Comparison of ENCODE assay signal across 20 cellular contexts in genomic region chr17:4782652-4783051, GRCh38. TPM values are rescaled to one million over a fixed set of nuclear protein-coding genes. Genes with fewer than 3 reads are reported as not detected.
A peak's percentile ranks its signal among the peaks of the same experiment; 100 is the strongest.
DNase-seq lines count a peak whose midpoint lies in the region; ATAC-seq and TF ChIP-seq lines count a peak whose summit lies in the region.
"Had no signal": no experiment of that assay in that cellular context is flagged by ENCODE, and none has a peak within 500 bp of the region (broad histone marks: within the 10 kb centered on the region; RNA-seq: fewer than 3 reads in every experiment).

No MANE protein-coding gene starts in this region.

- H3K4me1 Mint-ChIP-seq in activated CD4-positive, alpha-beta T cell treated with anti-CD3 and anti-CD28 coated beads, Interleukin-2, amount 10 ng/mL, durations not matched to agents 7 days and 5 days = peaks cover 25% of the 10 kb centered on the region
- peaks cover 24% of the 10 kb centered on the region for H3K4me1 Mint-ChIP-seq in activated CD4-positive, alpha-beta memory T cell treated with anti-CD3 and anti-CD28 coated beads, Interleukin-2, amount 10 ng/mL, durations not matched to agents 7 days and 5 days
- peaks cover 3% of the 10 kb centered on the region for H3K4me1 Mint-ChIP-seq in neural progenitor cell

- H3K9me3 ChIP-seq in neural progenitor cell (ENCODE audit: low read depth) = no peaks in the 10 kb centered on the region
- H3K9me3 ChIP-seq: Caco-2, pancreas had no signal

- peaks cover 61% of the 10 kb centered on the region for H3K27me3 ChIP-seq in neural progenitor cell

- H3K4me3 Mint-ChIP-seq in activated CD4-positive, alpha-beta T cell treated with anti-CD3 and anti-CD28 coated beads, Interleukin-2, amount 10 ng/mL, durations not matched to agents 7 days and 5 days = no peak overlapping the region
- H3K4me3 Mint-ChIP-seq in activated CD4-positive, alpha-beta memory T cell treated with anti-CD3 and anti-CD28 coated beads, Interleukin-2, amount 10 ng/mL, durations not matched to agents 7 days and 5 days = no peak overlapping the region
- no peak overlapping the region for H3K4me3 Mint-ChIP-seq in neural progenitor cell
- H3K4me3 Mint-ChIP-seq: stimulated activated naive CD8-positive, alpha-beta T cell treated with anti-CD3 and anti-CD28 coated beads, Interleukin-15, Interleukin-2, amounts not matched to agents 100 ng/mL and 50 ng/mL, for 24 hours had no signal

- H3K4me3 ChIP-seq in neural progenitor cell = no peak overlapping the region
- H3K4me3 ChIP-seq: cardiac muscle cell, pancreas, PC-9 had no signal

- H3K9ac ChIP-seq in neural progenitor cell = no peak overlapping the region

- H3K27ac Mint-ChIP-seq in activated CD4-positive, alpha-beta T cell treated with anti-CD3 and anti-CD28 coated beads, Interleukin-2, amount 10 ng/mL, durations not matched to agents 7 days and 5 days = no peak overlapping the region
- no peak overlapping the region for H3K27ac Mint-ChIP-seq in activated CD4-positive, alpha-beta memory T cell treated with anti-CD3 and anti-CD28 coated beads, Interleukin-2, amount 10 ng/mL, durations not matched to agents 7 days and 5 days
- H3K27ac Mint-ChIP-seq in neural progenitor cell = no peak overlapping the region
- H3K27ac Mint-ChIP-seq: stimulated activated naive CD8-positive, alpha-beta T cell treated with anti-CD3 and anti-CD28 coated beads, Interleukin-15, Interleukin-2, amounts not matched to agents 100 ng/mL and 50 ng/mL, for 24 hours had no signal

- no peak for ATAC-seq in GM19351 (IDR thresholded peaks at IDR 0.05; ENCODE audit: unreplicated experiment)
- no peak for ATAC-seq in GM18870 (IDR thresholded peaks at IDR 0.05; ENCODE audit: unreplicated experiment)
- ATAC-seq: left cardiac atrium had no signal

- no peaks in the 10 kb centered on the region for H3K79me2 ChIP-seq in neural progenitor cell (ENCODE audit: low read depth)

- H3K9me3 Mint-ChIP-seq in activated CD4-positive, alpha-beta T cell treated with anti-CD3 and anti-CD28 coated beads, Interleukin-2, amount 10 ng/mL, durations not matched to agents 7 days and 5 days = no peaks in the 10 kb centered on the region
- no peaks in the 10 kb centered on the region for H3K9me3 Mint-ChIP-seq in activated CD4-positive, alpha-beta memory T cell treated with anti-CD3 and anti-CD28 coated beads, Interleukin-2, amount 10 ng/mL, durations not matched to agents 7 days and 5 days
- no peaks in the 10 kb centered on the region for H3K9me3 Mint-ChIP-seq in neural progenitor cell
- H3K9me3 Mint-ChIP-seq: stimulated activated naive CD8-positive, alpha-beta T cell treated with anti-CD3 and anti-CD28 coated beads, Interleukin-15, Interleukin-2, amounts not matched to agents 100 ng/mL and 50 ng/mL, for 24 hours had no signal

- H4K20me1 ChIP-seq in neural progenitor cell (ENCODE audit: low read depth) = no peaks in the 10 kb centered on the region

- POLR2A ChIA-PET in activated CD4-positive, alpha-beta T cell treated with anti-CD3 and anti-CD28 coated beads, Interleukin-2, amount 10 ng/mL, durations not matched to agents 7 days and 5 days (lab: Charles Lee) = no interaction called here
- POLR2A ChIA-PET in activated CD4-positive, alpha-beta memory T cell treated with anti-CD3 and anti-CD28 coated beads, Interleukin-2, amount 10 ng/mL, durations not matched to agents 7 days and 5 days (lab: Charles Lee) = interaction anchor here (0.8 kb wide), 1 partner anchor 51 kb away, joined by 3 read pairs; no protein-coding TSS in a partner anchor
- POLR2A ChIA-PET in GM10248 (lab: Yijun Ruan, JAX) = no interaction called here

- H3F3A ChIP-seq in neural progenitor cell (ENCODE audit: low read depth) = peaks cover 10% of the 10 kb centered on the region

- H3K36me3 Mint-ChIP-seq in activated CD4-positive, alpha-beta T cell treated with anti-CD3 and anti-CD28 coated beads, Interleukin-2, amount 10 ng/mL, durations not matched to agents 7 days and 5 days (ENCODE audit: low read depth) = no peaks in the 10 kb centered on the region
- no peaks in the 10 kb centered on the region for H3K36me3 Mint-ChIP-seq in activated CD4-positive, alpha-beta memory T cell treated with anti-CD3 and anti-CD28 coated beads, Interleukin-2, amount 10 ng/mL, durations not matched to agents 7 days and 5 days (ENCODE audit: low read depth)
- H3K36me3 Mint-ChIP-seq in neural progenitor cell = no peaks in the 10 kb centered on the region

- H2AFZ ChIP-seq in neural progenitor cell (replicated peaks) = no peak overlapping the region
- H2AFZ ChIP-seq: PC-9 had no signal

- no peaks in the 10 kb centered on the region for H3K36me3 ChIP-seq in neural progenitor cell
- H3K36me3 ChIP-seq: cardiac muscle cell, pancreas had no signal

- no peak overlapping the region for H3K4me2 ChIP-seq in neural progenitor cell
- H3K4me2 ChIP-seq: PC-9 had no signal

- H3K27ac ChIP-seq in neural progenitor cell = no peak overlapping the region
- H3K27ac ChIP-seq: cardiac muscle cell, pancreas, PC-9 had no signal

- H3K4me1 ChIP-seq in neural progenitor cell = peaks cover 11% of the 10 kb centered on the region

- peak; percentile 24 for DNase-seq in activated CD4-positive, alpha-beta T cell treated with anti-CD3 and anti-CD28 coated beads, Interleukin-2, amount 10 ng/mL, durations not matched to agents 7 days and 5 days
- no peak for DNase-seq in activated CD4-positive, alpha-beta T cell treated with anti-CD3 and anti-CD28 coated beads, Interleukin-2, amount 50 U/mL, for 4 hours
- DNase-seq in GM13976 (ENCODE audit: low spot score) = peak; percentile 19
- peak; percentile 32 for DNase-seq in activated CD4-positive, alpha-beta memory T cell treated with anti-CD3 and anti-CD28 coated beads, Interleukin-2, amount 10 ng/mL, durations not matched to agents 7 days and 5 days
- no peak for DNase-seq in neural progenitor cell (ENCODE audit: low spot score)
- DNase-seq in GM10248 (ENCODE audit: extremely low spot score) = no peak
- DNase-seq: activated CD8-positive, alpha-beta memory T cell treated with anti-CD3 and anti-CD28 coated beads, Interleukin-2, amount 50 U/mL, for 48 hours; Caco-2; effector memory CD4-positive, alpha-beta T cell; KBM-7; left cardiac atrium; NCI-H2227 treated with DMSO at 0.1 percent for 48 hours; pancreas; PC-9; small intestine had no signal

- TF ChIP-seq CTCF in GM13976 (IDR thresholded peaks at IDR 0.05; ENCODE audit: borderline replicate concordance, control extremely low read depth, extremely low read depth, insufficient read depth, missing control alignments) = no peak
- peak; percentile 11 for TF ChIP-seq CTCF in neural progenitor cell (IDR thresholded peaks at IDR 0.05)
- TF ChIP-seq CTCF in GM10248 (IDR thresholded peaks at IDR 0.05; ENCODE audit: control extremely low read depth, extremely low read depth, low read depth, missing control alignments) = no peak

- CTCF ChIA-PET in activated CD4-positive, alpha-beta T cell treated with anti-CD3 and anti-CD28 coated beads, Interleukin-2, amount 10 ng/mL, durations not matched to agents 7 days and 5 days (lab: Charles Lee) = interaction anchor here (0.6 to 2.0 kb wide), 3 partner anchors 9 to 217 kb away, joined by 3 to 11 read pairs (median 3); no protein-coding TSS in a partner anchor
- CTCF ChIA-PET in activated CD4-positive, alpha-beta memory T cell treated with anti-CD3 and anti-CD28 coated beads, Interleukin-2, amount 10 ng/mL, durations not matched to agents 7 days and 5 days (lab: Charles Lee) = interaction anchor here (0.7 to 1.4 kb wide), 2 partner anchors 72 to 102 kb away, joined by 3 to 7 read pairs; partner anchors contain the start of gene ARRB2
- CTCF ChIA-PET in GM10248 (lab: Yijun Ruan, JAX) = interaction anchor here (1.5 kb wide), 1 partner anchor 120 kb away, joined by 3 read pairs; the partner anchor contains the start of gene CHRNE

- peaks cover 64% of the 10 kb centered on the region for H3K27me3 Mint-ChIP-seq in activated CD4-positive, alpha-beta T cell treated with anti-CD3 and anti-CD28 coated beads, Interleukin-2, amount 10 ng/mL, durations not matched to agents 7 days and 5 days
- peaks cover 67% of the 10 kb centered on the region for H3K27me3 Mint-ChIP-seq in activated CD4-positive, alpha-beta memory T cell treated with anti-CD3 and anti-CD28 coated beads, Interleukin-2, amount 10 ng/mL, durations not matched to agents 7 days and 5 days
- H3K27me3 Mint-ChIP-seq in neural progenitor cell (ENCODE audit: insufficient read depth, low read depth) = peaks cover 10% of the 10 kb centered on the region

- in situ Hi-C loops in GM13976 (cut with MboI; ENCODE audit: low sequenced_read_pairs, unreplicated experiment) = loop anchor here (10.0 kb wide), 1 partner anchor 102 kb away; no protein-coding TSS in a partner anchor

RNA-seq across cellular contexts. Expression of gene VMO1, which starts 3.5 kb away (rescaled TPM):
- total RNA-seq in activated CD4-positive, alpha-beta T cell treated with anti-CD3 and anti-CD28 coated beads, Interleukin-2, amount 10 ng/mL, durations not matched to agents 7 days and 5 days = under 1 TPM in 1 of 2 experiments, not detected in 1; 0.32 TPM
- under 1 TPM in 1 of 2 experiments, not detected in 1; 0.40 TPM for total RNA-seq in activated CD4-positive, alpha-beta memory T cell treated with anti-CD3 and anti-CD28 coated beads, Interleukin-2, amount 10 ng/mL, durations not matched to agents 7 days and 5 days
- total RNA-seq in neural progenitor cell (ENCODE audit: low replicate concordance) = 0.31 TPM in 1 of 2 replicates, not detected in the other
- total RNA-seq: G401 had no signal

RNA-seq across cellular contexts. Expression of gene GLTPD2, which starts 6.1 kb away (rescaled TPM):
- total RNA-seq in activated CD4-positive, alpha-beta T cell treated with anti-CD3 and anti-CD28 coated beads, Interleukin-2, amount 10 ng/mL, durations not matched to agents 7 days and 5 days = not detected
- not detected for total RNA-seq in activated CD4-positive, alpha-beta memory T cell treated with anti-CD3 and anti-CD28 coated beads, Interleukin-2, amount 10 ng/mL, durations not matched to agents 7 days and 5 days
- total RNA-seq in neural progenitor cell (ENCODE audit: low replicate concordance) = not detected in 2 replicates
- total RNA-seq: cardiac muscle cell, G401, left cardiac atrium, PC-9 had no signal

RNA-seq across cellular contexts. Expression of gene TM4SF5, which starts 11.0 kb away (rescaled TPM):
- total RNA-seq in activated CD4-positive, alpha-beta T cell treated with anti-CD3 and anti-CD28 coated beads, Interleukin-2, amount 10 ng/mL, durations not matched to agents 7 days and 5 days = not detected
- total RNA-seq in activated CD4-positive, alpha-beta memory T cell treated with anti-CD3 and anti-CD28 coated beads, Interleukin-2, amount 10 ng/mL, durations not matched to agents 7 days and 5 days = under 1 TPM in 1 of 2 experiments, not detected in 1; 0.35 TPM
- not detected in 2 replicates for total RNA-seq in neural progenitor cell (ENCODE audit: low replicate concordance)
- total RNA-seq: cardiac muscle cell, G401, left cardiac atrium, PC-9 had no signal

RNA-seq across cellular contexts. Expression of gene PSMB6, which starts 13.3 kb away (rescaled TPM):
- 100 to 1,000 TPM in 1 of 2 experiments, 10 to 100 TPM in 1; 95.3 to 115 TPM for total RNA-seq in activated CD4-positive, alpha-beta T cell treated with anti-CD3 and anti-CD28 coated beads, Interleukin-2, amount 10 ng/mL, durations not matched to agents 7 days and 5 days
- total RNA-seq in activated CD4-positive, alpha-beta memory T cell treated with anti-CD3 and anti-CD28 coated beads, Interleukin-2, amount 10 ng/mL, durations not matched to agents 7 days and 5 days = 100 to 1,000 TPM; 118 to 121 TPM
- total RNA-seq in neural progenitor cell (ENCODE audit: low replicate concordance) = 144 and 199 TPM in 2 replicates

Comparison
In these comparisons a context has a peak if more than half of its experiments do, and no peak if none do; other contexts are left out.
1. DNase-seq: peak in activated CD4-positive, alpha-beta T cell treated with anti-CD3 and anti-CD28 coated beads, Interleukin-2, amount 10 ng/mL, durations not matched to agents 7 days and 5 days (single experiment), GM13976 (single experiment) and activated CD4-positive, alpha-beta memory T cell treated with anti-CD3 and anti-CD28 coated beads, Interleukin-2, amount 10 ng/mL, durations not matched to agents 7 days and 5 days (single experiment); none in activated CD4-positive, alpha-beta T cell treated with anti-CD3 and anti-CD28 coated beads, Interleukin-2, amount 50 U/mL, for 4 hours (0 of 2), neural progenitor cell (single experiment) and GM10248 (single experiment).